Comparison of ENCODE assay signal across 8 cellular contexts in genomic region chr6:129730477-129731165, GRCh38.
DNase-seq lines count a peak whose midpoint lies in the region; ATAC-seq, FAIRE-seq and TF ChIP-seq lines count a peak whose summit lies in the region.

No MANE protein-coding gene starts in this region.

- no peaks in the 10 kb centered on the region for H3K27me3 Mint-ChIP-seq in activated naive CD4-positive, alpha-beta T cell treated with anti-CD3 and anti-CD28 coated beads, Interleukin-2, amount 50 U/mL, for 24 hours

- no peak for ATAC-seq in GM21423 (IDR thresholded peaks at IDR 0.05; ENCODE audit: unreplicated experiment)

- no peaks in the 10 kb centered on the region for H3K9me3 Mint-ChIP-seq in activated naive CD4-positive, alpha-beta T cell treated with anti-CD3 and anti-CD28 coated beads, Interleukin-2, amount 50 U/mL, for 24 hours

- H3K27ac Mint-ChIP-seq in activated naive CD4-positive, alpha-beta T cell treated with anti-CD3 and anti-CD28 coated beads, Interleukin-2, amount 50 U/mL, for 24 hours, result peak overlapping the region; percentile 95

- no peak overlapping the region for H3K4me3 ChIP-seq in LNCaP clone FGC (ENCODE audit: low read depth, low read length)

- no peaks in the 10 kb centered on the region for H3K36me3 Mint-ChIP-seq in activated naive CD4-positive, alpha-beta T cell treated with anti-CD3 and anti-CD28 coated beads, Interleukin-2, amount 50 U/mL, for 24 hours

- peaks cover 13% of the 10 kb centered on the region for H3K4me1 Mint-ChIP-seq in activated naive CD4-positive, alpha-beta T cell treated with anti-CD3 and anti-CD28 coated beads, Interleukin-2, amount 50 U/mL, for 24 hours

- FAIRE-seq in D721Med (lab: Jason Lieb, UNC), result no peak
- peak; percentile 93 for FAIRE-seq in GM19239 (lab: Jason Lieb, UNC)

- DNase-seq in D721Med (ENCODE audit: insufficient read length, low spot score), result no peak
- DNase-seq in GM19239 (ENCODE audit: insufficient read length, low spot score), result no peak
- DNase-seq in LNCaP clone FGC (ENCODE audit: low read depth), result no peak
- peak; percentile 29 for DNase-seq in left kidney (ENCODE audit: low read depth, low spot score)
- DNase-seq in putamen (ENCODE audit: low spot score), result no peak
- DNase-seq in GM03348 (ENCODE audit: low spot score), result no peak

- no peak overlapping the region for H3K4me3 Mint-ChIP-seq in activated naive CD4-positive, alpha-beta T cell treated with anti-CD3 and anti-CD28 coated beads, Interleukin-2, amount 50 U/mL, for 24 hours

- peak; percentile 25 for TF ChIP-seq CTCF in D721Med (IDR thresholded peaks at IDR 0.05; ENCODE audit: insufficient read depth, missing control alignments)
- TF ChIP-seq CTCF in LNCaP clone FGC (IDR thresholded peaks at IDR 0.05; ENCODE audit: control insufficient read depth, extremely low read depth, insufficient read depth), result peak; percentile 68
